20 cellular contexts compared by ENCODE assay signal in genomic region chr14:42111355-42111754, GRCh38.
A peak's percentile ranks its signal among the peaks of the same experiment; 100 is the strongest.
DNase-seq lines count a peak whose midpoint lies in the region; ATAC-seq and TF ChIP-seq lines count a peak whose summit lies in the region.
"Had no signal": no experiment of that assay in that cellular context is flagged by ENCODE, and none has a peak within 500 bp of the region (broad histone marks: within the 10 kb centered on the region; RNA-seq: fewer than 3 reads in every experiment).

No MANE protein-coding gene starts in this region.

- peaks cover 2% of the 10 kb centered on the region for H3K79me2 ChIP-seq in trophoblast cell (ENCODE audit: control insufficient read depth, insufficient read depth, low read length, poor library complexity)

- H2AK5ac ChIP-seq in trophoblast cell (ENCODE audit: low read length) = no peak overlapping the region
- H2AK5ac ChIP-seq in mesenchymal stem cell (ENCODE audit: low read length, severe bottlenecking) = no peak overlapping the region

- H3K27ac ChIP-seq in RWPE2 (ENCODE audit: poor library complexity, severe bottlenecking) (no peak overlapping the region), trophoblast cell (ENCODE audit: low read depth, low read length) (no peak overlapping the region), mesenchymal stem cell (ENCODE audit: low read length, poor library complexity, severe bottlenecking) (no peak overlapping the region)

- H3K4me3 ChIP-seq in RWPE2 (ENCODE audit: severe bottlenecking) = no peak overlapping the region
- H3K4me3 ChIP-seq in epithelial cell of esophagus (ENCODE audit: low read length) = no peak overlapping the region
- peak overlapping the region; percentile 8 for H3K4me3 ChIP-seq in trophoblast cell (ENCODE audit: low read depth, low read length)
- H3K4me3 ChIP-seq in mesenchymal stem cell (ENCODE audit: insufficient read depth in 1 of 2, low read depth in 1 of 2, low read length in 2 of 2) = no peak overlapping the region

- H3K27me3 ChIP-seq in RWPE2 (ENCODE audit: insufficient read depth, poor library complexity, severe bottlenecking) (peaks cover 20% of the 10 kb centered on the region), trophoblast cell (ENCODE audit: insufficient read depth, low read length) (no peaks in the 10 kb centered on the region), mesenchymal stem cell (ENCODE audit: control insufficient read depth in 1 of 2, insufficient read depth in 1 of 2, low read length in 2 of 2) (no peaks in the 10 kb centered on the region)
- H3K27me3 ChIP-seq: BE2C had no signal

- H3K4me2 ChIP-seq in trophoblast cell (ENCODE audit: low read length) (no peak overlapping the region), mesenchymal stem cell (ENCODE audit: low read length, poor library complexity, severe bottlenecking) (no peak overlapping the region)

- H3K4ac ChIP-seq in trophoblast cell (ENCODE audit: low read depth, low read length) (no peak overlapping the region), mesenchymal stem cell (ENCODE audit: low read depth in 1 of 2, low read length in 2 of 2) (no peak overlapping the region)

- H4K8ac ChIP-seq in trophoblast cell (ENCODE audit: low read depth, low read length) (no peak overlapping the region), mesenchymal stem cell (ENCODE audit: low read length) (no peak overlapping the region)

- no peak overlapping the region for H2BK15ac ChIP-seq in mesenchymal stem cell (ENCODE audit: low read depth, poor library complexity, severe bottlenecking)

- no peak overlapping the region for H4K12ac ChIP-seq in trophoblast cell (ENCODE audit: low read depth, low read length)

- H3K9me3 ChIP-seq in RWPE2 (ENCODE audit: severe bottlenecking) (no peaks in the 10 kb centered on the region), trophoblast cell (ENCODE audit: insufficient read depth, low read depth, low read length) (no peaks in the 10 kb centered on the region), mesenchymal stem cell (ENCODE audit: control insufficient read depth, low read length) (peaks cover 26% of the 10 kb centered on the region)

- H3K79me1 ChIP-seq in trophoblast cell (ENCODE audit: low read length) = no peaks in the 10 kb centered on the region
- H3K79me1 ChIP-seq in mesenchymal stem cell (replicated peaks; ENCODE audit: low read length, poor library complexity, severe bottlenecking) = no peaks in the 10 kb centered on the region

- H4K91ac ChIP-seq in trophoblast cell (ENCODE audit: low read depth, low read length) = no peak overlapping the region
- H4K91ac ChIP-seq in mesenchymal stem cell (ENCODE audit: low read length) = no peak overlapping the region

- intact Hi-C loops in head of caudate nucleus (cut with DNase I) = no loop called here

- no CpG with 5 or more reads among the region's 2 CpGs for WGBS in trophoblast cell (ENCODE audit: extremely low coverage, insufficient coverage, insufficient read length)
- 97% methylated on average over 2 of the region's 2 CpGs for WGBS in mesenchymal stem cell

- H3K9ac ChIP-seq in trophoblast cell (ENCODE audit: low read length) (no peak overlapping the region), mesenchymal stem cell (ENCODE audit: low read length) (no peak overlapping the region)

- H3K36me3 ChIP-seq in RWPE2 (ENCODE audit: low read depth) (no peaks in the 10 kb centered on the region), trophoblast cell (ENCODE audit: control insufficient read depth in 1 of 2, insufficient read depth in 2 of 2, low read length in 2 of 2) (no peaks in the 10 kb centered on the region), mesenchymal stem cell (ENCODE audit: control insufficient read depth in 1 of 2, insufficient read depth in 2 of 2, low read depth in 1 of 2, low read length in 2 of 2) (no peaks in the 10 kb centered on the region)
- H3K36me3 ChIP-seq: BE2C had no signal

- H3K4me1 ChIP-seq in RWPE2 (ENCODE audit: insufficient read depth, poor library complexity, severe bottlenecking) = no peaks in the 10 kb centered on the region
- no peaks in the 10 kb centered on the region for H3K4me1 ChIP-seq in trophoblast cell (ENCODE audit: control insufficient read depth in 1 of 2, insufficient read depth in 2 of 2, low read length in 2 of 2)
- peaks cover 1% of the 10 kb centered on the region for H3K4me1 ChIP-seq in mesenchymal stem cell (ENCODE audit: control insufficient read depth, insufficient read depth, low read depth, low read length)
- H3K4me1 ChIP-seq: BE2C had no signal

- H2BK5ac ChIP-seq in trophoblast cell (ENCODE audit: low read depth, low read length, poor library complexity) (no peak overlapping the region), mesenchymal stem cell (ENCODE audit: low read depth, low read length, poor library complexity, severe bottlenecking) (no peak overlapping the region)

- H3K14ac ChIP-seq in trophoblast cell (ENCODE audit: low read length) (no peak overlapping the region), mesenchymal stem cell (ENCODE audit: low read length in 2 of 2) (no peak overlapping the region)

- H3K23ac ChIP-seq in trophoblast cell (ENCODE audit: low read length) (no peak overlapping the region), mesenchymal stem cell (ENCODE audit: low read length in 2 of 2) (no peak overlapping the region)

- ATAC-seq in RWPE2 (ENCODE audit: low read depth) = peak; percentile 56; the same call in 2 of the 3 replicates
- ATAC-seq: HCT116 had no signal

- H2BK120ac ChIP-seq in trophoblast cell (ENCODE audit: insufficient read depth, low read length, poor library complexity) (no peak overlapping the region), mesenchymal stem cell (ENCODE audit: low read depth, low read length) (no peak overlapping the region)

- H2BK12ac ChIP-seq in trophoblast cell (ENCODE audit: low read length) (no peak overlapping the region), mesenchymal stem cell (ENCODE audit: low read length in 2 of 2) (no peak overlapping the region)

- TF ChIP-seq CTCF in RWPE2 (IDR thresholded peaks at IDR 0.05; ENCODE audit: poor library complexity, severe bottlenecking) (no peak), epithelial cell of esophagus (IDR thresholded peaks at IDR 0.05; ENCODE audit: insufficient read depth, low read depth, low read length, missing control alignments) (no peak)

- H2AFZ ChIP-seq in trophoblast cell (ENCODE audit: insufficient read depth, low read length, poor library complexity) = no peak overlapping the region
- H2AFZ ChIP-seq in mesenchymal stem cell (ENCODE audit: low read depth, low read length) = no peak overlapping the region

- DNase-seq in HT1080 (ENCODE audit: low read depth) (peak; percentile 36), RWPE2 (ENCODE audit: low spot score) (no peak), epithelial cell of esophagus (ENCODE audit: low read depth) (peak; percentile 70), trophoblast cell (no peak), kidney tubule cell (ENCODE audit: low spot score) (no peak), mesenchymal stem cell (no peak), head of caudate nucleus (no peak)
- DNase-seq: BE2C; C1 segment of cervical spinal cord; CD4-positive, CD25-positive, alpha-beta regulatory T cell; CD8-positive, alpha-beta memory T cell; COR-L47; DMS 273 treated with DMSO at 0.1 percent for 48 hours; DMS79; GDM1; GOT3; H7; HFFc6; KBM-7 had no signal

- H3K18ac ChIP-seq in trophoblast cell (ENCODE audit: low read length) (no peak overlapping the region), mesenchymal stem cell (ENCODE audit: low read depth in 1 of 2, low read length in 2 of 2) (no peak overlapping the region)

Comparison
In these comparisons a context has a peak if more than half of its experiments do, and no peak if none do; other contexts are left out.
1. DNase-seq: peak in HT1080 (single experiment) and epithelial cell of esophagus (single experiment); none in RWPE2 (single experiment), trophoblast cell (0 of 2), kidney tubule cell (single experiment), mesenchymal stem cell (single experiment) and head of caudate nucleus (0 of 42).